In genomic region chr1:81458186-81458585, GRCh38 we compare ENCODE assay signal across 35 cellular contexts.
"Had no signal": no experiment of that assay in that cellular context is flagged by ENCODE, and none has a peak within 500 bp of the region (broad histone marks: within the 10 kb centered on the region; RNA-seq: fewer than 3 reads in every experiment).

No MANE protein-coding gene starts in this region.

- H3K36me3 ChIP-seq: adrenal gland, breast epithelium, MG63, Peyer's patch, SJSA1 had no signal

- H3K4me1 Mint-ChIP-seq: activated CD4-positive, alpha-beta T cell treated with anti-CD3 and anti-CD28 coated beads, Interleukin-2, amount 10 ng/mL, durations not matched to agents 24 days and 14 days; activated T-helper 17 cell treated with anti-CD3 and anti-CD28 coated beads, Interleukin-2, amount 50 U/mL, for 72 hours had no signal

- DNase-seq: activated CD4-positive, alpha-beta T cell treated with anti-CD3 and anti-CD28 coated beads, Interleukin-2, amount 10 ng/mL, durations not matched to agents 24 days and 14 days; activated CD4-positive, alpha-beta T cell treated with anti-CD3 and anti-CD28 coated beads, Interleukin-2, amount 50 U/mL, for 4 hours; activated CD8-positive, alpha-beta T cell treated with anti-CD3 and anti-CD28 coated beads for 36 hours; activated gamma-delta T cell; activated naive CD4-positive, alpha-beta T cell treated with anti-CD3 and anti-CD28 coated beads for 36 hours; activated T-cell treated with anti-CD3 and anti-CD28 coated beads, Interleukin-2, amount 50 U/mL, for 1 hour; activated T-cell treated with anti-CD3 and anti-CD28 coated beads, Interleukin-2, amount 50 U/mL, for 72 hours; adrenal gland; body of pancreas; caudate nucleus; Kasumi-1; KG1; MG63; NCI-H1048; NCI-H1105 treated with DMSO at 0.1 percent for 48 hours; NCI-H1436; NCI-H1694; NCI-H1930; NCI-H2081 treated with DMSO at 0.1 percent for 48 hours; NCI-H2171; NCI-H510A; NCI-H526; NCI-H748 treated with DMSO at 0.1 percent for 48 hours; NK-92 treated with Interleukin-12 subunit alpha and Interleukin-12 subunit beta, amount 100 ng/mL, for 24 hours; PC-3; Peyer's patch; RPMI8226; SHP77 treated with DMSO at 0.1 percent for 48 hours; SK-N-SH had no signal

- H3K9me3 ChIP-seq: adrenal gland, body of pancreas, breast epithelium, MG63, Peyer's patch, SJSA1, SK-N-SH had no signal

- H3K27me3 Mint-ChIP-seq: activated CD4-positive, alpha-beta T cell treated with anti-CD3 and anti-CD28 coated beads, Interleukin-2, amount 10 ng/mL, durations not matched to agents 24 days and 14 days; activated CD8-positive, alpha-beta T cell treated with anti-CD3 and anti-CD28 coated beads for 36 hours; activated T-helper 17 cell treated with anti-CD3 and anti-CD28 coated beads, Interleukin-2, amount 50 U/mL, for 72 hours had no signal

- H3K4me3 ChIP-seq: adrenal gland, body of pancreas, breast epithelium, MG63, Peyer's patch, SJSA1 had no signal

- H3K27me3 ChIP-seq: adrenal gland, body of pancreas, breast epithelium, MG63, Peyer's patch, SJSA1 had no signal

- H3K4me2 ChIP-seq: SK-N-SH had no signal

- H3K4me3 Mint-ChIP-seq: activated CD4-positive, alpha-beta T cell treated with anti-CD3 and anti-CD28 coated beads, Interleukin-2, amount 10 ng/mL, durations not matched to agents 24 days and 14 days; activated CD8-positive, alpha-beta T cell treated with anti-CD3 and anti-CD28 coated beads for 36 hours; activated naive CD4-positive, alpha-beta T cell treated with anti-CD3 and anti-CD28 coated beads for 36 hours; activated T-cell treated with anti-CD3 and anti-CD28 coated beads, Interleukin-2, amount 50 U/mL, for 72 hours; activated T-helper 17 cell treated with anti-CD3 and anti-CD28 coated beads, Interleukin-2, amount 50 U/mL, for 72 hours; T-helper 1 cell treated with Interleukin-12 subunit alpha and Interleukin-12 subunit beta and Interleukin-4 antibody, amounts not matched to agents 30 μg/mL and 1 μg/mL, for 36 hours; T-helper 2 cell treated with Interferon-gamma antibody and Interleukin-4, amounts not matched to agents 5 μg/mL and 100 μg/mL, for 36 hours had no signal

- H3K4me1 ChIP-seq: body of pancreas, breast epithelium, Peyer's patch, SJSA1 had no signal

- H3K27ac Mint-ChIP-seq: activated CD4-positive, alpha-beta T cell treated with anti-CD3 and anti-CD28 coated beads, Interleukin-2, amount 10 ng/mL, durations not matched to agents 24 days and 14 days; activated CD8-positive, alpha-beta T cell treated with anti-CD3 and anti-CD28 coated beads for 36 hours; activated naive CD4-positive, alpha-beta T cell treated with anti-CD3 and anti-CD28 coated beads for 36 hours; activated naive CD4-positive, alpha-beta T cell treated with anti-CD3 and anti-CD28 coated beads, Interleukin-2, amount 50 U/mL, for 72 hours; activated T-cell treated with anti-CD3 and anti-CD28 coated beads, Interleukin-2, amount 50 U/mL, for 72 hours; activated T-helper 17 cell treated with anti-CD3 and anti-CD28 coated beads, Interleukin-2, amount 50 U/mL, for 72 hours; T-helper 1 cell treated with Interleukin-12 subunit alpha and Interleukin-12 subunit beta and Interleukin-4 antibody, amounts not matched to agents 30 μg/mL and 1 μg/mL, for 36 hours; T-helper 2 cell treated with Interferon-gamma antibody and Interleukin-4, amounts not matched to agents 5 μg/mL and 100 μg/mL, for 36 hours had no signal

- H3K9me3 Mint-ChIP-seq: activated CD4-positive, alpha-beta T cell treated with anti-CD3 and anti-CD28 coated beads, Interleukin-2, amount 10 ng/mL, durations not matched to agents 24 days and 14 days; activated CD8-positive, alpha-beta T cell treated with anti-CD3 and anti-CD28 coated beads for 36 hours; T-helper 1 cell treated with Interleukin-12 subunit alpha and Interleukin-12 subunit beta and Interleukin-4 antibody, amounts not matched to agents 30 μg/mL and 1 μg/mL, for 36 hours; T-helper 2 cell treated with Interferon-gamma antibody and Interleukin-4, amounts not matched to agents 5 μg/mL and 100 μg/mL, for 36 hours had no signal

- H3K27ac ChIP-seq: adrenal gland, body of pancreas, breast epithelium, Peyer's patch, SJSA1 had no signal
